8 cellular contexts compared by ENCODE assay signal in genomic region chr18:56639094-56639361, GRCh38. TPM values are rescaled to one million over a fixed set of nuclear protein-coding genes. Genes with fewer than 3 reads are reported as not detected.
DNase-seq lines count a peak whose midpoint lies in the region; ATAC-seq and TF ChIP-seq lines count a peak whose summit lies in the region.

No MANE protein-coding gene starts in this region.

- no peaks in the 10 kb centered on the region for H3K27me3 Mint-ChIP-seq in Caco-2 (ENCODE audit: insufficient read depth, unreplicated experiment)
- H3K27me3 Mint-ChIP-seq in activated T-helper 1 cell treated with anti-CD3 and anti-CD28 coated beads, Interleukin-12 subunit alpha, Interleukin-12 subunit beta, Interleukin-2, Interleukin-4 antibody, amounts not matched to agents 30 ng/mL and 10 ng/mL and 1 ng/mL, durations not matched to agents 14 hours and 24 hours and 36 hours (ENCODE audit: insufficient read depth): no peaks in the 10 kb centered on the region

- TF ChIP-seq POLR2A in tibial nerve (IDR thresholded peaks at IDR 0.05): no peak

- no peaks in the 10 kb centered on the region for H3K36me3 ChIP-seq in Caco-2 (ENCODE audit: control insufficient read depth, insufficient read depth, low read length)
- H3K36me3 ChIP-seq in tibial nerve: peaks cover 0 to 3% (median 0%) of the 10 kb centered on the region in 3 donors

- no peaks in the 10 kb centered on the region for H3K9me3 ChIP-seq in Caco-2
- H3K9me3 ChIP-seq in tibial nerve: no peaks in the 10 kb centered on the region

- ATAC-seq in HG03025 (IDR thresholded peaks at IDR 0.05; ENCODE audit: low FRiP score, unreplicated experiment) (peak; percentile 12), left colon (peak; percentile 36), HG03135 (IDR thresholded peaks at IDR 0.05; ENCODE audit: unreplicated experiment) (no peak)

- intact Hi-C loops in Caco-2 (cut with micrococcal nuclease; ENCODE audit: unreplicated experiment): no loop called here
- intact Hi-C loops in activated T-helper 1 cell treated with anti-CD3 and anti-CD28 coated beads, Interleukin-12 subunit alpha, Interleukin-12 subunit beta, Interleukin-2, Interleukin-4 antibody, amounts not matched to agents 30 ng/mL and 10 ng/mL and 1 ng/mL, durations not matched to agents 14 hours and 24 hours and 36 hours (cut with micrococcal nuclease): loop anchor here (2.0 to 5.0 kb wide), 4 partner anchors 363 to 1403 kb away; partner anchors contain the start of genes NARS1, NEDD4L and TCF4
- intact Hi-C loops in left colon (cut with DNase I, micrococcal nuclease): no loop called here

- H3K4me3 ChIP-seq in Caco-2 (ENCODE audit: low read depth, low read length) (peak overlapping the region; percentile 33), tibial nerve (peak overlapping the region; percentile 41 to 98 (median 88))

- H3K9me3 Mint-ChIP-seq in Caco-2 (ENCODE audit: unreplicated experiment): no peaks in the 10 kb centered on the region
- no peaks in the 10 kb centered on the region for H3K9me3 Mint-ChIP-seq in activated T-helper 1 cell treated with anti-CD3 and anti-CD28 coated beads, Interleukin-12 subunit alpha, Interleukin-12 subunit beta, Interleukin-2, Interleukin-4 antibody, amounts not matched to agents 30 ng/mL and 10 ng/mL and 1 ng/mL, durations not matched to agents 14 hours and 24 hours and 36 hours

- peak overlapping the region; percentile 90 to 98 (median 95) for H3K27ac ChIP-seq in tibial nerve

- no peaks in the 10 kb centered on the region for H3K27me3 ChIP-seq in Caco-2 (replicated peaks; ENCODE audit: control insufficient read depth, insufficient read depth, low read length)
- no peaks in the 10 kb centered on the region for H3K27me3 ChIP-seq in tibial nerve

- no peak for TF ChIP-seq EP300 in tibial nerve (IDR thresholded peaks at IDR 0.05)

- CTCF ChIA-PET in Caco-2 (lab: Charles Lee): no interaction called here

- POLR2A ChIA-PET in Caco-2 (lab: Charles Lee): no interaction called here

- H3K4me1 Mint-ChIP-seq in Caco-2 (ENCODE audit: low read depth, unreplicated experiment): peaks cover 6% of the 10 kb centered on the region
- peaks cover 54% of the 10 kb centered on the region for H3K4me1 Mint-ChIP-seq in activated T-helper 1 cell treated with anti-CD3 and anti-CD28 coated beads, Interleukin-12 subunit alpha, Interleukin-12 subunit beta, Interleukin-2, Interleukin-4 antibody, amounts not matched to agents 30 ng/mL and 10 ng/mL and 1 ng/mL, durations not matched to agents 14 hours and 24 hours and 36 hours (ENCODE audit: low read depth)

- peak in 1 of 2 experiments; percentile 1 for DNase-seq in Caco-2
- no peak for DNase-seq in activated T-helper 1 cell treated with anti-CD3 and anti-CD28 coated beads, Interleukin-12 subunit alpha, Interleukin-12 subunit beta, Interleukin-2, Interleukin-4 antibody, amounts not matched to agents 30 ng/mL and 10 ng/mL and 1 ng/mL, durations not matched to agents 14 hours and 24 hours and 36 hours (ENCODE audit: low spot score)
- no peak for DNase-seq in left colon
- no peak for DNase-seq in tibial nerve (ENCODE audit: low spot score in 2 of 2)
- DNase-seq in iPS-NIHi7 (ENCODE audit: extremely low spot score): no peak
- DNase-seq in NCI-H2081 (lab: John Stamatoyannopoulos, UW): no peak

- no peaks in the 10 kb centered on the region for H3K4me1 ChIP-seq in Caco-2
- H3K4me1 ChIP-seq in tibial nerve: peaks cover 0 to 36% (median 21%) of the 10 kb centered on the region in 4 donors

- peaks cover 17% of the 10 kb centered on the region for H3K36me3 Mint-ChIP-seq in Caco-2 (ENCODE audit: insufficient read depth, unreplicated experiment)
- H3K36me3 Mint-ChIP-seq in activated T-helper 1 cell treated with anti-CD3 and anti-CD28 coated beads, Interleukin-12 subunit alpha, Interleukin-12 subunit beta, Interleukin-2, Interleukin-4 antibody, amounts not matched to agents 30 ng/mL and 10 ng/mL and 1 ng/mL, durations not matched to agents 14 hours and 24 hours and 36 hours (ENCODE audit: low read depth): peaks cover 18% of the 10 kb centered on the region

- TSS peak; percentile 93 for BruUV-seq in Caco-2 (replicated peaks; lab: Mats Ljungman, UMichigan)

- peak overlapping the region; percentile 98 for H3K27ac Mint-ChIP-seq in Caco-2 (ENCODE audit: unreplicated experiment)
- peak overlapping the region; percentile 97 for H3K27ac Mint-ChIP-seq in activated T-helper 1 cell treated with anti-CD3 and anti-CD28 coated beads, Interleukin-12 subunit alpha, Interleukin-12 subunit beta, Interleukin-2, Interleukin-4 antibody, amounts not matched to agents 30 ng/mL and 10 ng/mL and 1 ng/mL, durations not matched to agents 14 hours and 24 hours and 36 hours

- H3K4me3 Mint-ChIP-seq in Caco-2 (ENCODE audit: unreplicated experiment): peak overlapping the region; percentile 91
- H3K4me3 Mint-ChIP-seq in activated T-helper 1 cell treated with anti-CD3 and anti-CD28 coated beads, Interleukin-12 subunit alpha, Interleukin-12 subunit beta, Interleukin-2, Interleukin-4 antibody, amounts not matched to agents 30 ng/mL and 10 ng/mL and 1 ng/mL, durations not matched to agents 14 hours and 24 hours and 36 hours: peak overlapping the region; percentile 99

- TF ChIP-seq CTCF in Caco-2 (IDR thresholded peaks at IDR 0.05; ENCODE audit: insufficient read depth in 1 of 2, low read depth in 1 of 2, low read length in 1 of 2, severe bottlenecking in 1 of 2, unreplicated experiment in 1 of 2) (no peak), tibial nerve (IDR thresholded peaks at IDR 0.05) (no peak)

- 20 to 36% methylated on average over 7 of the region's 7 CpGs for WGBS in tibial nerve, 2 donors

RNA-seq across cellular contexts. Expression of gene TXNL1, which starts 0.6 kb away (rescaled TPM):
- total RNA-seq in Caco-2 (2022): 46.9 and 49.0 TPM in 2 replicates
- total RNA-seq in activated T-helper 1 cell treated with anti-CD3 and anti-CD28 coated beads, Interleukin-12 subunit alpha, Interleukin-12 subunit beta, Interleukin-2, Interleukin-4 antibody, amounts not matched to agents 30 ng/mL and 10 ng/mL and 1 ng/mL, durations not matched to agents 14 hours and 24 hours and 36 hours: 94.2 and 100 TPM in 2 replicates
- 10 to 100 TPM; 50.3 to 53.3 TPM for total RNA-seq in left colon
- total RNA-seq in tibial nerve: 10 to 100 TPM; 18.0 to 38.2 (median 20.3) TPM

RNA-seq across cellular contexts. Expression of gene WDR7, which starts 12.1 kb away (rescaled TPM):
- 7.8 and 8.1 TPM in 2 replicates for total RNA-seq in Caco-2 (2022)
- 28.4 and 32.2 TPM in 2 replicates for total RNA-seq in activated T-helper 1 cell treated with anti-CD3 and anti-CD28 coated beads, Interleukin-12 subunit alpha, Interleukin-12 subunit beta, Interleukin-2, Interleukin-4 antibody, amounts not matched to agents 30 ng/mL and 10 ng/mL and 1 ng/mL, durations not matched to agents 14 hours and 24 hours and 36 hours
- total RNA-seq in left colon: 10 to 100 TPM; 25.0 to 27.1 TPM
- total RNA-seq in tibial nerve: 10 to 100 TPM; 22.6 to 39.0 (median 31.2) TPM
